In genomic region chr15:32956006-32956405, GRCh38 we compare ENCODE assay signal across 7 cellular contexts.
DNase-seq lines count a peak whose midpoint lies in the region; ATAC-seq and TF ChIP-seq lines count a peak whose summit lies in the region.

No MANE protein-coding gene starts in this region.

- H3K27me3 ChIP-seq in body of pancreas (no peaks in the 10 kb centered on the region), liver (ENCODE audit: control insufficient read depth in 4 of 4, insufficient read depth in 4 of 4, low read length in 3 of 4) (peaks cover 0 to 8% (median 0%) of the 10 kb centered on the region in 4 donors)

- ATAC-seq in body of pancreas, result no peak
- ATAC-seq in HG03196 (IDR thresholded peaks at IDR 0.05; ENCODE audit: unreplicated experiment), result no peak
- no peak for ATAC-seq in GM18520 (IDR thresholded peaks at IDR 0.05; ENCODE audit: unreplicated experiment)
- ATAC-seq in GM21528 (IDR thresholded peaks at IDR 0.05; ENCODE audit: low FRiP score, unreplicated experiment), result no peak

- H3K36me3 ChIP-seq in body of pancreas (replicated peaks in 1 of 2; ENCODE audit: insufficient read depth in 1 of 2, low read depth in 2 of 2) (no peaks in the 10 kb centered on the region), liver (ENCODE audit: control insufficient read depth in 4 of 4, insufficient read depth in 3 of 4, low read depth in 1 of 4, low read length in 3 of 4) (no peaks in the 10 kb centered on the region)

- intact Hi-C loops in body of pancreas (cut with DNase I), result no loop called here

- no peak overlapping the region for H3K9ac ChIP-seq in liver (ENCODE audit: low read depth in 1 of 2, low read length in 2 of 2)

- TF ChIP-seq RAD21 in liver (IDR thresholded peaks at IDR 0.05), result peak; percentile 56 to 71

- peak; percentile 27 for DNase-seq in NB4 (ENCODE audit: low read depth)
- DNase-seq in body of pancreas, result peak in 2 of 4 donors; percentile 9 to 20

- 24 to 29% methylated on average over 1 of the region's 1 CpG for WGBS in body of pancreas, 2 donors
- whole genome bisulfite sequencing in liver, result 61% methylated on average over 1 of the region's 1 CpG

- peak; percentile 52 for TF ChIP-seq CTCF in GM12873 (IDR thresholded peaks at IDR 0.05; ENCODE audit: insufficient read depth, low read depth, low read length, missing control alignments)
- TF ChIP-seq CTCF in NB4 (IDR thresholded peaks at IDR 0.05; ENCODE audit: low read depth, low read length), result peak; percentile 57
- peak in 4 of 7 experiments; percentile 11 to 39 (median 32) for TF ChIP-seq CTCF in body of pancreas (IDR thresholded peaks at IDR 0.05)
- TF ChIP-seq CTCF in liver (IDR thresholded peaks at IDR 0.05; ENCODE audit: low read depth, low read length, missing input control), result peak; percentile 27

- H3K9me3 ChIP-seq in body of pancreas (no peaks in the 10 kb centered on the region), liver (ENCODE audit: control insufficient read depth in 4 of 4, low read length in 3 of 4) (no peaks in the 10 kb centered on the region)

- H3K27ac ChIP-seq in body of pancreas (no peak overlapping the region), liver (ENCODE audit: low read depth in 1 of 2, low read length in 2 of 2) (no peak overlapping the region)

- no peak for TF ChIP-seq POLR2A in NB4 (IDR thresholded peaks at IDR 0.05; ENCODE audit: extremely low read depth, insufficient read length)
- TF ChIP-seq POLR2A in body of pancreas (IDR thresholded peaks at IDR 0.05), result no peak

- H3K4me1 ChIP-seq in body of pancreas (no peaks in the 10 kb centered on the region), liver (ENCODE audit: control insufficient read depth in 4 of 4, insufficient read depth in 4 of 4, low read length in 3 of 4) (no peaks in the 10 kb centered on the region)

- H3K4me3 ChIP-seq in NB4 (ENCODE audit: low read depth, low read length) (no peak overlapping the region), body of pancreas (no peak overlapping the region), liver (ENCODE audit: low read depth in 1 of 3, low read length in 3 of 3) (no peak overlapping the region)

TF ChIP-seq in liver, 16 proteins besides CTCF, POLR2A, EP300 and RAD21:
- TF ChIP-seq ATF3 (IDR thresholded peaks at IDR 0.05) (no peak), REST (IDR thresholded peaks at IDR 0.05) (no peak)
